In genomic region chr10:110165239-110165638, GRCh38 we compare ENCODE assay signal across 18 cellular contexts. TPM values are rescaled to one million over a fixed set of nuclear protein-coding genes. Genes with fewer than 3 reads are reported as not detected.
A peak's percentile ranks its signal among the peaks of the same experiment; 100 is the strongest.
DNase-seq lines count a peak whose midpoint lies in the region; ATAC-seq lines count a peak whose summit lies in the region.
"Had no signal": no experiment of that assay in that cellular context is flagged by ENCODE, and none has a peak within 500 bp of the region (broad histone marks: within the 10 kb centered on the region; RNA-seq: fewer than 3 reads in every experiment).

No MANE protein-coding gene starts in this region.

- H3K4me3 Mint-ChIP-seq in activated naive CD4-positive, alpha-beta T cell treated with anti-CD3 and anti-CD28 coated beads, Interleukin-2, amount 10 ng/mL, durations not matched to agents 7 days and 5 days = no peak overlapping the region
- peak overlapping the region; percentile 1 for H3K4me3 Mint-ChIP-seq in activated T-helper 17 cell treated with anti-CD3 and anti-CD28 coated beads, Interleukin-2, amount 50 U/mL, for 72 hours
- H3K4me3 Mint-ChIP-seq: CD8-positive, alpha-beta T cell; HFFc6 had no signal

- no peak overlapping the region for H3K27ac ChIP-seq in SJCRH30
- H3K27ac ChIP-seq: BLaER1 had no signal

- H3K4me1 ChIP-seq in SJCRH30 = peaks cover 11% of the 10 kb centered on the region; the same call in 1 of the 2 replicates

- H3K4me3 ChIP-seq in SJCRH30 = no peak overlapping the region
- H3K4me3 ChIP-seq: BLaER1 had no signal

- peak; percentile 75 for ATAC-seq in activated T-helper 17 cell treated with anti-CD3 and anti-CD28 coated beads, Interleukin-2, amount 50 U/mL, for 72 hours (replicated peaks)
- ATAC-seq: CD8-positive, alpha-beta T cell; HepG2 had no signal

- peak; percentile 63 for DNase-seq in activated CD4-positive, alpha-beta T cell treated with anti-CD3 and anti-CD28 coated beads for 48 hours
- no peak for DNase-seq in activated CD4-positive, alpha-beta T cell treated with anti-CD3 and anti-CD28 coated beads for 4 hours
- no peak for DNase-seq in activated naive CD4-positive, alpha-beta T cell treated with anti-CD3 and anti-CD28 coated beads, Interleukin-2, amount 10 ng/mL, durations not matched to agents 7 days and 5 days
- DNase-seq in activated naive CD4-positive, alpha-beta T cell treated with anti-CD3 and anti-CD28 coated beads, Interleukin-2, amount 50 U/mL, for 16 hours = no peak
- peak; percentile 18 for DNase-seq in stimulated activated CD4-positive, alpha-beta T cell treated with anti-CD3 and anti-CD28 coated beads, Interleukin-4, amount 100 ng/mL, for 1 hour
- DNase-seq in SJCRH30 (no peak), NCI-H524 treated with DMSO at 0.1 percent for 48 hours (lab: John Stamatoyannopoulos, UW) (no peak)
- DNase-seq: HFFc6, KG1, NCI-H1417 treated with DMSO at 0.1 percent for 48 hours, NCI-H2029, NCI-H2171, NCI-H446 treated with DMSO at 0.1 percent for 48 hours, NCI-H774 had no signal

- H3K36me3 Mint-ChIP-seq in activated naive CD4-positive, alpha-beta T cell treated with anti-CD3 and anti-CD28 coated beads, Interleukin-2, amount 10 ng/mL, durations not matched to agents 7 days and 5 days = no peaks in the 10 kb centered on the region
- H3K36me3 Mint-ChIP-seq in activated T-helper 17 cell treated with anti-CD3 and anti-CD28 coated beads, Interleukin-2, amount 50 U/mL, for 72 hours (ENCODE audit: low read depth) = no peaks in the 10 kb centered on the region
- H3K36me3 Mint-ChIP-seq: CD8-positive, alpha-beta T cell had no signal

- peaks cover 9% of the 10 kb centered on the region for H3K27me3 ChIP-seq in SJCRH30

- CTCF ChIA-PET in activated naive CD4-positive, alpha-beta T cell treated with anti-CD3 and anti-CD28 coated beads, Interleukin-2, amount 10 ng/mL, durations not matched to agents 7 days and 5 days (lab: Charles Lee) = interaction anchor here (0.8 to 1.0 kb wide), 2 partner anchors 27 to 29 kb away, joined by 3 read pairs; no protein-coding TSS in a partner anchor

- H3K27ac Mint-ChIP-seq in activated naive CD4-positive, alpha-beta T cell treated with anti-CD3 and anti-CD28 coated beads, Interleukin-2, amount 10 ng/mL, durations not matched to agents 7 days and 5 days = peak overlapping the region; percentile 43
- H3K27ac Mint-ChIP-seq in activated T-helper 17 cell treated with anti-CD3 and anti-CD28 coated beads, Interleukin-2, amount 50 U/mL, for 72 hours = no peak overlapping the region
- H3K27ac Mint-ChIP-seq: CD8-positive, alpha-beta T cell; HFFc6 had no signal

- no peaks in the 10 kb centered on the region for H3K9me3 Mint-ChIP-seq in activated naive CD4-positive, alpha-beta T cell treated with anti-CD3 and anti-CD28 coated beads, Interleukin-2, amount 10 ng/mL, durations not matched to agents 7 days and 5 days
- H3K9me3 Mint-ChIP-seq in activated T-helper 17 cell treated with anti-CD3 and anti-CD28 coated beads, Interleukin-2, amount 50 U/mL, for 72 hours = no peaks in the 10 kb centered on the region
- H3K9me3 Mint-ChIP-seq: CD8-positive, alpha-beta T cell; HFFc6 had no signal

- no peaks in the 10 kb centered on the region for H3K36me3 ChIP-seq in SJCRH30
- H3K36me3 ChIP-seq: BLaER1 had no signal

- H3K27me3 Mint-ChIP-seq in activated naive CD4-positive, alpha-beta T cell treated with anti-CD3 and anti-CD28 coated beads, Interleukin-2, amount 10 ng/mL, durations not matched to agents 7 days and 5 days = peaks cover 97% of the 10 kb centered on the region
- peaks cover 57% of the 10 kb centered on the region for H3K27me3 Mint-ChIP-seq in activated T-helper 17 cell treated with anti-CD3 and anti-CD28 coated beads, Interleukin-2, amount 50 U/mL, for 72 hours

- peaks cover 25% of the 10 kb centered on the region for H3K4me1 Mint-ChIP-seq in activated naive CD4-positive, alpha-beta T cell treated with anti-CD3 and anti-CD28 coated beads, Interleukin-2, amount 10 ng/mL, durations not matched to agents 7 days and 5 days
- peaks cover 18% of the 10 kb centered on the region for H3K4me1 Mint-ChIP-seq in activated T-helper 17 cell treated with anti-CD3 and anti-CD28 coated beads, Interleukin-2, amount 50 U/mL, for 72 hours

- no peaks in the 10 kb centered on the region for H3K9me3 ChIP-seq in SJCRH30 (replicated peaks)
- H3K9me3 ChIP-seq: BLaER1 had no signal

RNA-seq across cellular contexts. Expression of gene MXI1, which starts 42.2 kb away (rescaled TPM):
- total RNA-seq in activated T-helper 17 cell treated with anti-CD3 and anti-CD28 coated beads, Interleukin-2, amount 50 U/mL, for 72 hours = 100 to 1,000 TPM in 1 of 2 donors, 10 to 100 TPM in 1; 32.5 to 130 TPM
- 12.4 and 13.0 TPM in 2 replicates for total RNA-seq in SJCRH30 (2014; rRNA removed; shearing (Covaris generic))

Comparison
In these comparisons a context has a peak if more than half of its experiments do, and no peak if none do; other contexts are left out.
1. DNase-seq: peak in activated CD4-positive, alpha-beta T cell treated with anti-CD3 and anti-CD28 coated beads for 48 hours (single experiment) and stimulated activated CD4-positive, alpha-beta T cell treated with anti-CD3 and anti-CD28 coated beads, Interleukin-4, amount 100 ng/mL, for 1 hour (single experiment); none in activated CD4-positive, alpha-beta T cell treated with anti-CD3 and anti-CD28 coated beads for 4 hours (0 of 2), activated naive CD4-positive, alpha-beta T cell treated with anti-CD3 and anti-CD28 coated beads, Interleukin-2, amount 10 ng/mL, durations not matched to agents 7 days and 5 days (single experiment), activated naive CD4-positive, alpha-beta T cell treated with anti-CD3 and anti-CD28 coated beads, Interleukin-2, amount 50 U/mL, for 16 hours (single experiment), SJCRH30 (0 of 2) and NCI-H524 treated with DMSO at 0.1 percent for 48 hours (single experiment).